In genomic region chr22:46107089-46107664, GRCh38 we compare ENCODE assay signal across 11 cellular contexts. TPM values are rescaled to one million over a fixed set of nuclear protein-coding genes. Genes with fewer than 3 reads are reported as not detected.
DNase-seq lines count a peak whose midpoint lies in the region; ATAC-seq and TF ChIP-seq lines count a peak whose summit lies in the region.
"Had no signal": no experiment of that assay in that cellular context is flagged by ENCODE, and none has a peak within 500 bp of the region (broad histone marks: within the 10 kb centered on the region; RNA-seq: fewer than 3 reads in every experiment).

No MANE protein-coding gene starts in this region.

- no TSS peak for BruUV-seq in OCI-LY7 (replicated peaks; lab: Mats Ljungman, UMichigan)

- ATAC-seq in GM21447 (IDR thresholded peaks at IDR 0.05; ENCODE audit: unreplicated experiment) = no peak
- ATAC-seq in HG02884 (IDR thresholded peaks at IDR 0.05; ENCODE audit: unreplicated experiment) = no peak
- ATAC-seq: natural killer cell treated with Interleukin-12 subunit alpha and Interleukin-12 subunit beta and Interleukin-15 and Interleukin-18, amount 100 ng/mL, for 72 hours had no signal

- no peak overlapping the region for H2AFZ ChIP-seq in OCI-LY7 (ENCODE audit: low read length)

- H4K20me1 ChIP-seq in OCI-LY7 (ENCODE audit: insufficient read depth, low read length) = no peaks in the 10 kb centered on the region

- CTCF ChIA-PET in OCI-LY7 (lab: Charles Lee; ENCODE audit: unreplicated experiment) = no interaction called here

- no peak for TF ChIP-seq CTCF in WERI-Rb-1 (IDR thresholded peaks at IDR 0.05; ENCODE audit: low read depth, low read length)
- TF ChIP-seq CTCF in OCI-LY7 (conservative IDR thresholded peaks at IDR 0.05; ENCODE audit: low read length) = no peak

- H3K79me2 ChIP-seq in OCI-LY7 (ENCODE audit: insufficient read depth, low read depth, low read length) = no peaks in the 10 kb centered on the region

- no peak overlapping the region for H3K4me3 ChIP-seq in WERI-Rb-1 (ENCODE audit: low read depth, low read length)
- no peak overlapping the region for H3K4me3 ChIP-seq in skin epidermis
- H3K4me3 ChIP-seq in OCI-LY7 (ENCODE audit: low read depth, low read length, poor library complexity, severe bottlenecking) = no peak overlapping the region
- no peak overlapping the region for H3K4me3 ChIP-seq in HAP-1

- in situ Hi-C loops in HAP-1 (cut with MboI; ENCODE audit: low sequenced_read_pairs) = no loop called here

- H3K36me3 ChIP-seq in WERI-Rb-1 (no peaks in the 10 kb centered on the region), OCI-LY7 (ENCODE audit: insufficient read depth, low read length) (no peaks in the 10 kb centered on the region), HAP-1 (replicated peaks) (peaks cover 39% of the 10 kb centered on the region)

- intact Hi-C loops in OCI-LY7 (cut with micrococcal nuclease; ENCODE audit: unreplicated experiment) = no loop called here

- no peaks in the 10 kb centered on the region for H3K9me3 ChIP-seq in WERI-Rb-1 (ENCODE audit: severe bottlenecking)
- no peaks in the 10 kb centered on the region for H3K9me3 ChIP-seq in OCI-LY7 (ENCODE audit: low read length)
- no peaks in the 10 kb centered on the region for H3K9me3 ChIP-seq in HAP-1

- no peaks in the 10 kb centered on the region for H3K9me2 ChIP-seq in OCI-LY7 (ENCODE audit: insufficient read depth, low read length)

- POLR2A ChIA-PET in OCI-LY7 (lab: Charles Lee) = no interaction called here

- no peak overlapping the region for H3K4me2 ChIP-seq in OCI-LY7 (ENCODE audit: low read length)

- H3K4me1 ChIP-seq in OCI-LY7 (ENCODE audit: insufficient read depth, low read length, poor library complexity, severe bottlenecking) = no peaks in the 10 kb centered on the region
- no peaks in the 10 kb centered on the region for H3K4me1 ChIP-seq in HAP-1

- H3K27me3 ChIP-seq in WERI-Rb-1 (ENCODE audit: insufficient read depth, low read depth, severe bottlenecking) = no peaks in the 10 kb centered on the region
- H3K27me3 ChIP-seq in HAP-1 (ENCODE audit: low read depth) = no peaks in the 10 kb centered on the region

- peak overlapping the region; percentile 21; the same call in 1 of the 2 replicates for H3K27ac ChIP-seq in WERI-Rb-1
- peak overlapping the region in 20 of 21 experiments; percentile 61 to 92 (median 82) for H3K27ac ChIP-seq in skin epidermis
- H3K27ac ChIP-seq in OCI-LY7 (ENCODE audit: low read depth, low read length, poor library complexity, severe bottlenecking) = no peak overlapping the region

- peak; percentile 72 for DNase-seq in HT-29 (ENCODE audit: low spot score)
- no peak for DNase-seq in WERI-Rb-1
- peak; percentile 73 to 86 for DNase-seq in hippocampal formation (lab: John Stamatoyannopoulos, UW)
- DNase-seq in OCI-LY7 (ENCODE audit: low spot score) = no peak
- DNase-seq in HAP-1 (ENCODE audit: low spot score in 2 of 2) = no peak
- DNase-seq: activated CD4-positive, CD25-positive, alpha-beta regulatory T cell; Karpas-422 had no signal

RNA-seq across cellular contexts. Expression of gene PPARA, which starts 43.1 kb away (rescaled TPM):
- 14.6 and 18.1 TPM in 2 replicates for total RNA-seq in HT-29 (2014; rRNA removed; shearing (Covaris generic))
- total RNA-seq in OCI-LY7 (2014; rRNA removed; shearing (Covaris generic)) = 0.90 and 3.3 TPM in 2 replicates
- total RNA-seq in OCI-LY7 (2022) = 10.5 and 16.4 TPM in 2 replicates

Comparison
In these comparisons a context has a peak if more than half of its experiments do, and no peak if none do; other contexts are left out.
1. DNase-seq: peak in HT-29 (single experiment) and hippocampal formation (2 of 2); none in WERI-Rb-1 (single experiment), OCI-LY7 (single experiment) and HAP-1 (0 of 2).